ENCODE assay signal across 7 cellular contexts in the genomic region with DNA sequence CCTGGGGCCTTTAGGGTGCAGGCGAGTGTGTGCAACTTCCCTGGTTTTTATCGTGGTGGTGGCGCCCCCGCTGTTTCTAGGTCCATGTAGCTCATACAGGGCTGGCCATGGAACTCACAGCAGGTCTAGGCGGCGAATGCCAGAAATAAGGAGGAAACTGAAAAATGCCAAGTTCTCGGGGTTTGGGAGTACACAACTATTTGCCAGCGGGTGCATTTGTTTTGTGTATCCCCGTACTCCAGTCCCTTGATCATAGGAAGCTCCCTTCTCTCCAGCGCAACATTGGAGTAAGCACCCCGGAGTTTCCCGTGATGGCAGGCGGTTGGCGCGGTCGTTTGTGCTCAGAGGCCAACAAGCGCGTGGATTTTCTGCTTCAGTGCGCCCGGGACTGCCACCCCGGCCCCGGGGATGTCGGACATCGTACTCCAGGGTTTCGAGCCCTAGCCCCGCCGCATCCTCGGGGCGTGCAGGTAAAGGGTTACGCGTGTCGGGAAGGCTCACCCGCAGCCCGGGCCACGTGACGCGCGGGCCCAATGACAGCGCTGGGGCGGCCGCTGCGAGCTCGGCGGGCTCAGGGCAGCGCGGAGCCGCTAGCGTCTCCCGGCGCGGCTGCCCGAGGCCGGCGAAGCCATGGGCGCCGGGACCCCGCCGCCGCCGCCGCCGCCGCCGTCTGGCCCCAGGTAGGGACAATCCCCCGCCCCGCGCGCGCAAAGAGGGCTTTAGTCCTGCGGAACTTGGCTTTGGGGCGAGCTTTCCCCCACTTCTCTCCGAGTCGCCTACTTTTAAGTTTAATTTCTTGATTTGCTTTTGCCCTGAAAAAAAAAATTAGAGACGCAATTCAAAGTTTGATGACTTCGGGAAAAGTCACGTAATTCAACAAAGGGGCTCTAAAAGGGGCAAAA.
A peak's percentile ranks its signal among the peaks of the same experiment; 100 is the strongest.
DNase-seq lines count a peak whose midpoint lies in the region; ATAC-seq and TF ChIP-seq lines count a peak whose summit lies in the region.

No MANE protein-coding gene starts in this region.

- H3K9me3 Mint-ChIP-seq in nephron progenitor cell, result no peaks in the 10 kb centered on the region

- H3K4me3 Mint-ChIP-seq in nephron progenitor cell, result peak overlapping the region; percentile 82

- DNase-seq in NCI-H748 (lab: John Stamatoyannopoulos, UW; ENCODE audit: unreplicated experiment) (peak; percentile 68), foreskin melanocyte (peak; percentile 11), nephron progenitor cell (peak; percentile 73), superior temporal gyrus (ENCODE audit: extremely low spot score) (peak; percentile 71)
- peak; percentile 9 for DNase-seq in activated effector memory CD4-positive, alpha-beta T cell treated with Interleukin-2 at 50 U/mL for 16 hours

- peaks cover 65% of the 10 kb centered on the region for H3K27me3 Mint-ChIP-seq in nephron progenitor cell (ENCODE audit: low read depth, poor library complexity)

- peaks cover 17% of the 10 kb centered on the region for H3K4me1 Mint-ChIP-seq in nephron progenitor cell

- ATAC-seq in GM18870 (IDR thresholded peaks at IDR 0.05; ENCODE audit: unreplicated experiment), result peak; percentile 16
- ATAC-seq in HG03025 (IDR thresholded peaks at IDR 0.05; ENCODE audit: low FRiP score, unreplicated experiment), result peak; percentile 59

- TF ChIP-seq CTCF in nephron progenitor cell (IDR thresholded peaks at IDR 0.05), result no peak

- H3K27ac Mint-ChIP-seq in nephron progenitor cell, result no peak overlapping the region

- no peaks in the 10 kb centered on the region for H3K36me3 Mint-ChIP-seq in nephron progenitor cell (ENCODE audit: low read depth)

Comparison
In these comparisons a context has a peak if more than half of its experiments do, and no peak if none do; other contexts are left out.
1. Peak in every context shown above with its lines: DNase-seq and ATAC-seq.
2. DNase-seq: peak in every context shown above with its lines; median percentile 73 in nephron progenitor cell; 71 in superior temporal gyrus; 68 in NCI-H748; 11 in foreskin melanocyte; 9 in activated effector memory CD4-positive, alpha-beta T cell treated with Interleukin-2 at 50 U/mL for 16 hours.